1 cellular context compared by ENCODE assay signal in the genomic region with DNA sequence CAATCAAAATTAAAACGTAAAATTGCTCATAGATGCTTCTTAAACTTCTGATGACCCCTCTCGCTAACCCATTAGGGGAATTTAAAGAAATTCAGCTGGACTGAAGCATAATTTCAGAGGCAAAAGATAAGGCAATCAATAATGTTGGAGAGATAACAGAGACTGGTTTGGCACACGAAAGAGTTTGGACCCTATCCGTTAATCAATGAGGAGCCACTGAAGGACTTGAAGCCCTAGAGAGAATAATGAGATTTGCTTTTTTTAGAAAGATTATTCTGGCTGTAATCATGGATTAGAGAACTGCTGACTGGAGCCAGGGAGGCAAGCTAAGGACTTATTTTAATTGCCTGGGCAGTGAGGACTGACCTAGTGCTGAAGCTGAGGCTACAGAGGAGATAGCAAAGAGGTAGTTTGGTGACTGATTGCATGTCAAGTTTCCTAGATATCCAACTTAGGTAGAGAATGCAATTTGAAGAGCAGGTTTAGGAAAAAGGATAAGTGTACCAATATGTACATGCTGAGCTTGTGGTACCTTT.
TF ChIP-seq lines count a peak whose summit lies in the region.

No MANE protein-coding gene starts in this region.

TF ChIP-seq in GM23338, 12 proteins besides CTCF, POLR2A, EP300 and RAD21 (continued from another document):
- TF ChIP-seq, protein P1, sequence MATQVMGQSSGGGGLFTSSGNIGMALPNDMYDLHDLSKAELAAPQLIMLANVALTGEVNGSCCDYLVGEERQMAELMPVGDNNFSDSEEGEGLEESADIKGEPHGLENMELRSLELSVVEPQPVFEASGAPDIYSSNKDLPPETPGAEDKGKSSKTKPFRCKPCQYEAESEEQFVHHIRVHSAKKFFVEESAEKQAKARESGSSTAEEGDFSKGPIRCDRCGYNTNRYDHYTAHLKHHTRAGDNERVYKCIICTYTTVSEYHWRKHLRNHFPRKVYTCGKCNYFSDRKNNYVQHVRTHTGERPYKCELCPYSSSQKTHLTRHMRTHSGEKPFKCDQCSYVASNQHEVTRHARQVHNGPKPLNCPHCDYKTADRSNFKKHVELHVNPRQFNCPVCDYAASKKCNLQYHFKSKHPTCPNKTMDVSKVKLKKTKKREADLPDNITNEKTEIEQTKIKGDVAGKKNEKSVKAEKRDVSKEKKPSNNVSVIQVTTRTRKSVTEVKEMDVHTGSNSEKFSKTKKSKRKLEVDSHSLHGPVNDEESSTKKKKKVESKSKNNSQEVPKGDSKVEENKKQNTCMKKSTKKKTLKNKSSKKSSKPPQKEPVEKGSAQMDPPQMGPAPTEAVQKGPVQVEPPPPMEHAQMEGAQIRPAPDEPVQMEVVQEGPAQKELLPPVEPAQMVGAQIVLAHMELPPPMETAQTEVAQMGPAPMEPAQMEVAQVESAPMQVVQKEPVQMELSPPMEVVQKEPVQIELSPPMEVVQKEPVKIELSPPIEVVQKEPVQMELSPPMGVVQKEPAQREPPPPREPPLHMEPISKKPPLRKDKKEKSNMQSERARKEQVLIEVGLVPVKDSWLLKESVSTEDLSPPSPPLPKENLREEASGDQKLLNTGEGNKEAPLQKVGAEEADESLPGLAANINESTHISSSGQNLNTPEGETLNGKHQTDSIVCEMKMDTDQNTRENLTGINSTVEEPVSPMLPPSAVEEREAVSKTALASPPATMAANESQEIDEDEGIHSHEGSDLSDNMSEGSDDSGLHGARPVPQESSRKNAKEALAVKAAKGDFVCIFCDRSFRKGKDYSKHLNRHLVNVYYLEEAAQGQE (IDR thresholded peaks at IDR 0.05; ENCODE audit: unreplicated experiment): no peak
- no peak for TF ChIP-seq ZNF114 (CRISPR knock-in tag; IDR thresholded peaks at IDR 0.05)
- TF ChIP-seq, protein P2, sequence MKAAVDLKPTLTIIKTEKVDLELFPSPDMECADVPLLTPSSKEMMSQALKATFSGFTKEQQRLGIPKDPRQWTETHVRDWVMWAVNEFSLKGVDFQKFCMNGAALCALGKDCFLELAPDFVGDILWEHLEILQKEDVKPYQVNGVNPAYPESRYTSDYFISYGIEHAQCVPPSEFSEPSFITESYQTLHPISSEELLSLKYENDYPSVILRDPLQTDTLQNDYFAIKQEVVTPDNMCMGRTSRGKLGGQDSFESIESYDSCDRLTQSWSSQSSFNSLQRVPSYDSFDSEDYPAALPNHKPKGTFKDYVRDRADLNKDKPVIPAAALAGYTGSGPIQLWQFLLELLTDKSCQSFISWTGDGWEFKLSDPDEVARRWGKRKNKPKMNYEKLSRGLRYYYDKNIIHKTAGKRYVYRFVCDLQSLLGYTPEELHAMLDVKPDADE (IDR thresholded peaks at IDR 0.05): no peak
- no peak for TF ChIP-seq NANOG (IDR thresholded peaks at IDR 0.05; ENCODE audit: borderline replicate concordance)
- no peak for TF ChIP-seq POLR2AphosphoS5 (IDR thresholded peaks at IDR 0.05; ENCODE audit: low read depth)
